ENCODE assay signal across 8 cellular contexts in the genomic region with DNA sequence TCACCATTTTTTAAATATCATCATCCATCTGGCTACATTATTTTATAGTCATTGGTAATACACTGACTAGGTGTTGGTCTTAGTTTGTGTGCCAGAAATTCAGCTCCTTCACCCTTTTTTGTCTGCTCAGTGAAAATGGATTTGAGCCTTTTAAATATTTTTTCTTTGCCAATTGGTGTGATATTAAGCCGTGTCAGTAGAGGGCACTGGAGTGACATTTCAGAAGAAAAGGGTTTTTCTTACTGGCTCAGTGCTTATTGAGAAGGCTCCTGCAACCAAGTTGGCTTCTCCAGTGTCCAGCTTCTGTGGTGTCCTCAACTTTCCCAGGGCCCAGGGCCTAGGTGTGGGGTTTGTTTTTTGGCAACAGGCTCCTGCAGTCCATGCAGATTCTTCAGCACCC.
DNase-seq lines count a peak whose midpoint lies in the region; ATAC-seq, FAIRE-seq and TF ChIP-seq lines count a peak whose summit lies in the region.

No MANE protein-coding gene starts in this region.

- DNase-seq in SIG-M5 treated with dmso at 0.1 percent for 504 hours (lab: John Stamatoyannopoulos, UW; ENCODE audit: unreplicated experiment) = peak; percentile 51
- DNase-seq in SIG-M5 (lab: John Stamatoyannopoulos, UW) = no peak
- DNase-seq in MM.1S = peak; percentile 19
- DNase-seq in K562 (ENCODE audit: extremely low read depth in 1 of 4, low spot score in 3 of 4) = peak in 2 of 4 experiments; percentile 1 to 3
- peak; percentile 19 for DNase-seq in renal cortical epithelial cell (ENCODE audit: low read depth)

- in situ Hi-C loops in K562 (cut with MboI) = no loop called here

- H3K36me3 ChIP-seq in MM.1S (replicated peaks; ENCODE audit: insufficient read depth, low read length) (no peaks in the 10 kb centered on the region), K562 (ENCODE audit: control insufficient read depth, insufficient read depth, low read length) (no peaks in the 10 kb centered on the region)

- H3K4me3 ChIP-seq in MM.1S (ENCODE audit: low read length) (no peak overlapping the region), K562 (no peak overlapping the region)

- H2AFZ ChIP-seq in MM.1S (ENCODE audit: low read length) (no peak overlapping the region), K562 (ENCODE audit: low read depth, low read length) (no peak overlapping the region)

- TF ChIP-seq RAD21 in K562 (CRISPR knock-in tag; conservative IDR thresholded peaks at IDR 0.05 in 1 of 2, IDR thresholded peaks at IDR 0.05 in 1 of 2) = peak; percentile 22 to 41; a peak in 2 of 4 replicates

- H3K27me3 ChIP-seq in MM.1S (replicated peaks; ENCODE audit: insufficient read depth, low read length) (no peaks in the 10 kb centered on the region), K562 (ENCODE audit: control insufficient read depth in 2 of 2, insufficient read depth in 2 of 2, low read length in 2 of 2) (no peaks in the 10 kb centered on the region)

- ATAC-seq in K562 (no peak), HG02970 (IDR thresholded peaks at IDR 0.05; ENCODE audit: low FRiP score, unreplicated experiment) (no peak), GM19035 (IDR thresholded peaks at IDR 0.05; ENCODE audit: unreplicated experiment) (no peak), HG03135 (IDR thresholded peaks at IDR 0.05; ENCODE audit: unreplicated experiment) (no peak)

- H3K9me1 ChIP-seq in K562 (ENCODE audit: control insufficient read depth, insufficient read depth, low read length) = no peaks in the 10 kb centered on the region

- POLR2A ChIA-PET in K562 (lab: Yijun Ruan, JAX) = no interaction called here

- no peak for TF ChIP-seq POLR2A in K562 (conservative IDR thresholded peaks at IDR 0.05)

- BruUV-seq in K562 (replicated peaks; lab: Mats Ljungman, UMichigan) = no TSS peak

- H3K27ac ChIP-seq in MM.1S (ENCODE audit: low read length) (no peak overlapping the region), K562 (ENCODE audit: extremely low read depth, low read depth, low read length) (no peak overlapping the region)

- H3K9me2 ChIP-seq in MM.1S (replicated peaks; ENCODE audit: insufficient read depth, low read length) = no peaks in the 10 kb centered on the region

- CTCF ChIA-PET in K562 (lab: Yijun Ruan, JAX; ENCODE audit: low intra/inter-chr PET ratio) = interaction anchor here (0.7 kb wide), 1 partner anchor 1214 kb away, joined by 3 read pairs; no protein-coding TSS in a partner anchor

- H3K4me2 ChIP-seq in MM.1S (ENCODE audit: low read depth, low read length) (no peak overlapping the region), K562 (ENCODE audit: insufficient read depth, low read length) (no peak overlapping the region)

- H4K20me1 ChIP-seq in MM.1S (ENCODE audit: insufficient read depth, low read length) (no peaks in the 10 kb centered on the region), K562 (replicated peaks; ENCODE audit: control insufficient read depth, insufficient read depth, low read length) (no peaks in the 10 kb centered on the region)

- TF ChIP-seq CTCF in MM.1S (IDR thresholded peaks at IDR 0.05; ENCODE audit: low read length) (peak; percentile 42), K562 (IDR thresholded peaks at IDR 0.05 in 2 of 3, conservative IDR thresholded peaks at IDR 0.05 in 1 of 3; ENCODE audit: insufficient read depth in 2 of 3, low read depth in 1 of 3, low read length in 3 of 3) (peak in 1 of 3 experiments; percentile 27; a peak in 2 of 6 replicates)

- H3F3A ChIP-seq in MM.1S (ENCODE audit: insufficient read depth, low read length) = no peaks in the 10 kb centered on the region

- H3K9ac ChIP-seq in MM.1S (ENCODE audit: low read length) (no peak overlapping the region), K562 (ENCODE audit: insufficient read depth in 1 of 2, low read depth in 2 of 2, low read length in 2 of 2) (no peak overlapping the region)

- H3K4me1 ChIP-seq in MM.1S (ENCODE audit: low read length) = no peaks in the 10 kb centered on the region
- H3K4me1 ChIP-seq in K562 (replicated peaks in 1 of 2; ENCODE audit: control insufficient read depth in 2 of 2, insufficient read depth in 2 of 2, low read length in 2 of 2) = no peaks in the 10 kb centered on the region

- H3K9me3 ChIP-seq in MM.1S (replicated peaks; ENCODE audit: insufficient read depth, low read length) (no peaks in the 10 kb centered on the region), K562 (replicated peaks; ENCODE audit: control insufficient read depth, insufficient read depth, low read depth, low read length) (no peaks in the 10 kb centered on the region)

- TF ChIP-seq EP300 in K562 (IDR thresholded peaks at IDR 0.05; ENCODE audit: low read length) = no peak

- H3K79me2 ChIP-seq in MM.1S (ENCODE audit: low read length) = no peaks in the 10 kb centered on the region
- H3K79me2 ChIP-seq in K562 (ENCODE audit: control insufficient read depth, insufficient read depth, low read length) = no peaks in the 10 kb centered on the region

- FAIRE-seq in K562 (lab: Jason Lieb, UNC) = no peak

- intact Hi-C loops in K562 (cut with micrococcal nuclease) = no loop called here

- WGBS in K562 (ENCODE audit: insufficient coverage, low coverage, missing lambda C conversion rate) = 0% methylated on average over 1 of the region's 1 CpG

TF ChIP-seq in K562, 482 proteins besides CTCF, POLR2A, EP300 and RAD21 (continues in another document):
- TF ChIP-seq STAT5A (IDR thresholded peaks at IDR 0.05; ENCODE audit: borderline replicate concordance, low read length) = no peak
- TF ChIP-seq GABPB1 (CRISPR knock-in tag; IDR thresholded peaks at IDR 0.05) = no peak
- no peak for TF ChIP-seq ZSCAN32 (CRISPR knock-in tag; IDR thresholded peaks at IDR 0.05)
- TF ChIP-seq ZFP36 (IDR thresholded peaks at IDR 0.05; ENCODE audit: low read depth, low read length, partially characterized antibody) = no peak
- TF ChIP-seq ARID1B (IDR thresholded peaks at IDR 0.05) = no peak
- no peak for TF ChIP-seq RAD51 (IDR thresholded peaks at IDR 0.05; ENCODE audit: borderline replicate concordance, low read depth)
- TF ChIP-seq, protein P1, sequence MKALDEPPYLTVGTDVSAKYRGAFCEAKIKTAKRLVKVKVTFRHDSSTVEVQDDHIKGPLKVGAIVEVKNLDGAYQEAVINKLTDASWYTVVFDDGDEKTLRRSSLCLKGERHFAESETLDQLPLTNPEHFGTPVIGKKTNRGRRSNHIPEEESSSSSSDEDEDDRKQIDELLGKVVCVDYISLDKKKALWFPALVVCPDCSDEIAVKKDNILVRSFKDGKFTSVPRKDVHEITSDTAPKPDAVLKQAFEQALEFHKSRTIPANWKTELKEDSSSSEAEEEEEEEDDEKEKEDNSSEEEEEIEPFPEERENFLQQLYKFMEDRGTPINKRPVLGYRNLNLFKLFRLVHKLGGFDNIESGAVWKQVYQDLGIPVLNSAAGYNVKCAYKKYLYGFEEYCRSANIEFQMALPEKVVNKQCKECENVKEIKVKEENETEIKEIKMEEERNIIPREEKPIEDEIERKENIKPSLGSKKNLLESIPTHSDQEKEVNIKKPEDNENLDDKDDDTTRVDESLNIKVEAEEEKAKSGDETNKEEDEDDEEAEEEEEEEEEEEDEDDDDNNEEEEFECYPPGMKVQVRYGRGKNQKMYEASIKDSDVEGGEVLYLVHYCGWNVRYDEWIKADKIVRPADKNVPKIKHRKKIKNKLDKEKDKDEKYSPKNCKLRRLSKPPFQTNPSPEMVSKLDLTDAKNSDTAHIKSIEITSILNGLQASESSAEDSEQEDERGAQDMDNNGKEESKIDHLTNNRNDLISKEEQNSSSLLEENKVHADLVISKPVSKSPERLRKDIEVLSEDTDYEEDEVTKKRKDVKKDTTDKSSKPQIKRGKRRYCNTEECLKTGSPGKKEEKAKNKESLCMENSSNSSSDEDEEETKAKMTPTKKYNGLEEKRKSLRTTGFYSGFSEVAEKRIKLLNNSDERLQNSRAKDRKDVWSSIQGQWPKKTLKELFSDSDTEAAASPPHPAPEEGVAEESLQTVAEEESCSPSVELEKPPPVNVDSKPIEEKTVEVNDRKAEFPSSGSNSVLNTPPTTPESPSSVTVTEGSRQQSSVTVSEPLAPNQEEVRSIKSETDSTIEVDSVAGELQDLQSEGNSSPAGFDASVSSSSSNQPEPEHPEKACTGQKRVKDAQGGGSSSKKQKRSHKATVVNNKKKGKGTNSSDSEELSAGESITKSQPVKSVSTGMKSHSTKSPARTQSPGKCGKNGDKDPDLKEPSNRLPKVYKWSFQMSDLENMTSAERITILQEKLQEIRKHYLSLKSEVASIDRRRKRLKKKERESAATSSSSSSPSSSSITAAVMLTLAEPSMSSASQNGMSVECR (CRISPR knock-in tag; IDR thresholded peaks at IDR 0.05) = no peak
- TF ChIP-seq HEY1 (CRISPR knock-in tag; IDR thresholded peaks at IDR 0.05; ENCODE audit: borderline replicate concordance) = no peak
- TF ChIP-seq, protein P2, sequence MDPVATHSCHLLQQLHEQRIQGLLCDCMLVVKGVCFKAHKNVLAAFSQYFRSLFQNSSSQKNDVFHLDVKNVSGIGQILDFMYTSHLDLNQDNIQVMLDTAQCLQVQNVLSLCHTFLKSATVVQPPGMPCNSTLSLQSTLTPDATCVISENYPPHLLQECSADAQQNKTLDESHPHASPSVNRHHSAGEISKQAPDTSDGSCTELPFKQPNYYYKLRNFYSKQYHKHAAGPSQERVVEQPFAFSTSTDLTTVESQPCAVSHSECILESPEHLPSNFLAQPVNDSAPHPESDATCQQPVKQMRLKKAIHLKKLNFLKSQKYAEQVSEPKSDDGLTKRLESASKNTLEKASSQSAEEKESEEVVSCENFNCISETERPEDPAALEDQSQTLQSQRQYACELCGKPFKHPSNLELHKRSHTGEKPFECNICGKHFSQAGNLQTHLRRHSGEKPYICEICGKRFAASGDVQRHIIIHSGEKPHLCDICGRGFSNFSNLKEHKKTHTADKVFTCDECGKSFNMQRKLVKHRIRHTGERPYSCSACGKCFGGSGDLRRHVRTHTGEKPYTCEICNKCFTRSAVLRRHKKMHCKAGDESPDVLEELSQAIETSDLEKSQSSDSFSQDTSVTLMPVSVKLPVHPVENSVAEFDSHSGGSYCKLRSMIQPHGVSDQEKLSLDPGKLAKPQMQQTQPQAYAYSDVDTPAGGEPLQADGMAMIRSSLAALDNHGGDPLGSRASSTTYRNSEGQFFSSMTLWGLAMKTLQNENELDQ (CRISPR knock-in tag; IDR thresholded peaks at IDR 0.05; ENCODE audit: borderline replicate concordance) = no peak
- TF ChIP-seq ZNF449 (CRISPR knock-in tag; IDR thresholded peaks at IDR 0.05) = no peak
- no peak for TF ChIP-seq TCF7 (IDR thresholded peaks at IDR 0.05; ENCODE audit: borderline replicate concordance)
- TF ChIP-seq EP400 (IDR thresholded peaks at IDR 0.05) = no peak
